17 cellular contexts compared by ENCODE assay signal in genomic region chr2:105590780-105591660, GRCh38.
DNase-seq lines count a peak whose midpoint lies in the region; ATAC-seq and TF ChIP-seq lines count a peak whose summit lies in the region.
"Had no signal": no experiment of that assay in that cellular context is flagged by ENCODE, and none has a peak within 500 bp of the region (broad histone marks: within the 10 kb centered on the region; RNA-seq: fewer than 3 reads in every experiment).

No MANE protein-coding gene starts in this region.

- no peak for TF ChIP-seq CTCF in glutamatergic neuron (IDR thresholded peaks at IDR 0.05; ENCODE audit: partially characterized antibody, unreplicated experiment)

- peaks cover 15 to 18% of the 10 kb centered on the region in 2 donors for H3K36me3 Mint-ChIP-seq in activated T-cell treated with anti-CD3 and anti-CD28 coated beads, Interleukin-2, amount 50 U/mL, for 72 hours (ENCODE audit: insufficient read depth in 2 of 2)
- H3K36me3 Mint-ChIP-seq in stimulated activated effector memory CD8-positive, alpha-beta T cell treated with anti-CD3 and anti-CD28 coated beads, Interleukin-12 subunit alpha, Interleukin-12 subunit beta, amount 100 ng/mL, for 72 hours, result no peaks in the 10 kb centered on the region
- H3K36me3 Mint-ChIP-seq in stimulated activated memory B cell treated with anti-CD40 and anti-IgM and Interleukin-4, amounts not matched to agents 10 μg/mL and 1 μg/mL and 100 μg/mL, for 72 hours, result no peaks in the 10 kb centered on the region
- H3K36me3 Mint-ChIP-seq in glutamatergic neuron (ENCODE audit: unreplicated experiment), result peaks cover 12% of the 10 kb centered on the region

- peak; percentile 32 to 49 for ATAC-seq in activated T-cell treated with anti-CD3 and anti-CD28 coated beads, Interleukin-2, amount 50 U/mL, for 72 hours (replicated peaks in 1 of 2)
- peak; percentile 49 for ATAC-seq in stimulated activated effector memory CD8-positive, alpha-beta T cell treated with anti-CD3 and anti-CD28 coated beads, Interleukin-12 subunit alpha, Interleukin-12 subunit beta, amount 100 ng/mL, for 72 hours
- no peak for ATAC-seq in stimulated activated memory B cell treated with anti-CD40 and anti-IgM and Interleukin-4, amounts not matched to agents 10 μg/mL and 1 μg/mL and 100 μg/mL, for 72 hours
- ATAC-seq: Right ventricle myocardium inferior had no signal

- no peak for DNase-seq in activated T-cell treated with anti-CD3 and anti-CD28 coated beads, Interleukin-2, amount 50 U/mL, for 72 hours
- no peak for DNase-seq in activated T-cell treated with anti-CD3 and anti-CD28 coated beads for 4 hours
- peak; percentile 30 for DNase-seq in NCI-H146 treated with DMSO at 0.1 percent for 48 hours (lab: John Stamatoyannopoulos, UW; ENCODE audit: unreplicated experiment)
- DNase-seq in amniotic epithelial cell (ENCODE audit: low read depth), result peak; percentile 37
- no peak for DNase-seq in stimulated activated effector memory CD8-positive, alpha-beta T cell treated with anti-CD3 and anti-CD28 coated beads, Interleukin-12 subunit alpha, Interleukin-12 subunit beta, amount 100 ng/mL, for 72 hours (ENCODE audit: low spot score in 2 of 2)
- DNase-seq in glutamatergic neuron, result no peak
- no peak for DNase-seq in globus pallidus (ENCODE audit: low spot score)
- DNase-seq: ACHN; CD4-positive, CD25-positive, alpha-beta regulatory T cell; HFFc6; KG1; NCI-H1048; NCI-H1694; NCI-H524 treated with DMSO at 0.1 percent for 48 hours; SK-N-SH had no signal

- peak overlapping the region; percentile 11 for H3K27ac Mint-ChIP-seq in activated T-cell treated with anti-CD3 and anti-CD28 coated beads, Interleukin-2, amount 50 U/mL, for 72 hours
- no peak overlapping the region for H3K27ac Mint-ChIP-seq in stimulated activated effector memory CD8-positive, alpha-beta T cell treated with anti-CD3 and anti-CD28 coated beads, Interleukin-12 subunit alpha, Interleukin-12 subunit beta, amount 100 ng/mL, for 72 hours
- no peak overlapping the region for H3K27ac Mint-ChIP-seq in stimulated activated memory B cell treated with anti-CD40 and anti-IgM and Interleukin-4, amounts not matched to agents 10 μg/mL and 1 μg/mL and 100 μg/mL, for 72 hours
- no peak overlapping the region for H3K27ac Mint-ChIP-seq in glutamatergic neuron (ENCODE audit: unreplicated experiment)
- H3K27ac Mint-ChIP-seq: HFFc6 had no signal

- peaks cover 33% of the 10 kb centered on the region for H3K4me1 Mint-ChIP-seq in activated T-cell treated with anti-CD3 and anti-CD28 coated beads, Interleukin-2, amount 50 U/mL, for 72 hours (ENCODE audit: low read depth)
- H3K4me1 Mint-ChIP-seq in stimulated activated effector memory CD8-positive, alpha-beta T cell treated with anti-CD3 and anti-CD28 coated beads, Interleukin-12 subunit alpha, Interleukin-12 subunit beta, amount 100 ng/mL, for 72 hours, result peaks cover 7% of the 10 kb centered on the region
- no peaks in the 10 kb centered on the region for H3K4me1 Mint-ChIP-seq in stimulated activated memory B cell treated with anti-CD40 and anti-IgM and Interleukin-4, amounts not matched to agents 10 μg/mL and 1 μg/mL and 100 μg/mL, for 72 hours
- peaks cover 19% of the 10 kb centered on the region for H3K4me1 Mint-ChIP-seq in glutamatergic neuron (ENCODE audit: low read depth, unreplicated experiment)

- no peaks in the 10 kb centered on the region for H3K27me3 Mint-ChIP-seq in activated T-cell treated with anti-CD3 and anti-CD28 coated beads, Interleukin-2, amount 50 U/mL, for 72 hours (ENCODE audit: low read depth)
- H3K27me3 Mint-ChIP-seq in stimulated activated memory B cell treated with anti-CD40 and anti-IgM and Interleukin-4, amounts not matched to agents 10 μg/mL and 1 μg/mL and 100 μg/mL, for 72 hours, result peaks cover 17% of the 10 kb centered on the region
- H3K27me3 Mint-ChIP-seq in glutamatergic neuron (ENCODE audit: unreplicated experiment), result no peaks in the 10 kb centered on the region

- H3K4me3 Mint-ChIP-seq in activated T-cell treated with anti-CD3 and anti-CD28 coated beads, Interleukin-2, amount 50 U/mL, for 72 hours, result peak overlapping the region in 1 of 2 donors; percentile 31
- H3K4me3 Mint-ChIP-seq in stimulated activated effector memory CD8-positive, alpha-beta T cell treated with anti-CD3 and anti-CD28 coated beads, Interleukin-12 subunit alpha, Interleukin-12 subunit beta, amount 100 ng/mL, for 72 hours, result no peak overlapping the region
- no peak overlapping the region for H3K4me3 Mint-ChIP-seq in stimulated activated memory B cell treated with anti-CD40 and anti-IgM and Interleukin-4, amounts not matched to agents 10 μg/mL and 1 μg/mL and 100 μg/mL, for 72 hours
- no peak overlapping the region for H3K4me3 Mint-ChIP-seq in glutamatergic neuron (ENCODE audit: unreplicated experiment)
- H3K4me3 Mint-ChIP-seq: CD4-positive, CD25-positive, alpha-beta regulatory T cell; HFFc6 had no signal

- H3K9me3 Mint-ChIP-seq in activated T-cell treated with anti-CD3 and anti-CD28 coated beads, Interleukin-2, amount 50 U/mL, for 72 hours, result peaks cover 9 to 21% of the 10 kb centered on the region in 2 donors
- H3K9me3 Mint-ChIP-seq in stimulated activated effector memory CD8-positive, alpha-beta T cell treated with anti-CD3 and anti-CD28 coated beads, Interleukin-12 subunit alpha, Interleukin-12 subunit beta, amount 100 ng/mL, for 72 hours, result peaks cover 15% of the 10 kb centered on the region
- peaks cover 16% of the 10 kb centered on the region for H3K9me3 Mint-ChIP-seq in stimulated activated memory B cell treated with anti-CD40 and anti-IgM and Interleukin-4, amounts not matched to agents 10 μg/mL and 1 μg/mL and 100 μg/mL, for 72 hours
- peaks cover 3% of the 10 kb centered on the region for H3K9me3 Mint-ChIP-seq in glutamatergic neuron (ENCODE audit: unreplicated experiment)

Comparison
In these comparisons a context has a peak if more than half of its experiments do, and no peak if none do; other contexts are left out.
1. DNase-seq: peak in NCI-H146 treated with DMSO at 0.1 percent for 48 hours (single experiment) and amniotic epithelial cell (single experiment); none in activated T-cell treated with anti-CD3 and anti-CD28 coated beads, Interleukin-2, amount 50 U/mL, for 72 hours (0 of 2), activated T-cell treated with anti-CD3 and anti-CD28 coated beads for 4 hours (single experiment), stimulated activated effector memory CD8-positive, alpha-beta T cell treated with anti-CD3 and anti-CD28 coated beads, Interleukin-12 subunit alpha, Interleukin-12 subunit beta, amount 100 ng/mL, for 72 hours (0 of 2), glutamatergic neuron (single experiment) and globus pallidus (single experiment).